ENCODE assay signal across 13 cellular contexts in the genomic region with DNA sequence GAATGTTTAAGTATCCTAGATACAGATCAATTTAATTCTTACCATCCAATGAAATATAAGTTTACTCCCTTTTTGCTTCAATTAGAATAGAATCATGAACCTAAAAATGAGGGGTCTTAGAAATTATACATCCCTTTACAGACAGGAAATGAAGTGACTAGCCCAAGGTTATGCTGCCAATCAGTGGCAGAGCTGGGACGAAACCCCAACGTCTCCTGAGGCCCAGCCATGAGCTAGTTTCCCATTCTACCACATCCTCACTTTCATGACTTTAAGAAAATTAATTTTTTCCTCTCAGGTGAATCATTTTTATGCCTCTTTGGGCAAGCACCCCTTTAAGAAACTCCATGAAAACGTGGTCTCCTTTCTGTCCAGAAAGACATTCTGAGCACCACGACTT. TPM values are rescaled to one million over a fixed set of nuclear protein-coding genes. Genes with fewer than 3 reads are reported as not detected.
DNase-seq lines count a peak whose midpoint lies in the region; ATAC-seq and TF ChIP-seq lines count a peak whose summit lies in the region.
"Had no signal": no experiment of that assay in that cellular context is flagged by ENCODE, and none has a peak within 500 bp of the region (broad histone marks: within the 10 kb centered on the region; RNA-seq: fewer than 3 reads in every experiment).

No MANE protein-coding gene starts in this region.

- peak overlapping the region; percentile 10 for H3K4me3 Mint-ChIP-seq in activated naive CD8-positive, alpha-beta T cell treated with anti-CD3 and anti-CD28 coated beads for 36 hours
- no peak overlapping the region for H3K4me3 Mint-ChIP-seq in osteocyte (ENCODE audit: unreplicated experiment)

- peak overlapping the region; percentile 84 for H3K27ac Mint-ChIP-seq in activated naive CD8-positive, alpha-beta T cell treated with anti-CD3 and anti-CD28 coated beads for 36 hours
- H3K27ac Mint-ChIP-seq in osteocyte (ENCODE audit: unreplicated experiment) = peak overlapping the region; percentile 31

- H3K4me1 Mint-ChIP-seq in activated naive CD8-positive, alpha-beta T cell treated with anti-CD3 and anti-CD28 coated beads for 36 hours = peaks cover 42% of the 10 kb centered on the region
- peaks cover 71% of the 10 kb centered on the region for H3K4me1 Mint-ChIP-seq in osteocyte (ENCODE audit: unreplicated experiment)

- H3K36me3 Mint-ChIP-seq in activated naive CD8-positive, alpha-beta T cell treated with anti-CD3 and anti-CD28 coated beads for 36 hours = peaks cover 13% of the 10 kb centered on the region
- no peaks in the 10 kb centered on the region for H3K36me3 Mint-ChIP-seq in osteocyte (ENCODE audit: unreplicated experiment)
- H3K36me3 Mint-ChIP-seq: naive B cell had no signal

- peaks cover 1% of the 10 kb centered on the region for H3K9me3 Mint-ChIP-seq in activated naive CD8-positive, alpha-beta T cell treated with anti-CD3 and anti-CD28 coated beads for 36 hours
- H3K9me3 Mint-ChIP-seq in osteocyte (ENCODE audit: unreplicated experiment) = no peaks in the 10 kb centered on the region
- H3K9me3 Mint-ChIP-seq: naive B cell had no signal

- H3K27me3 Mint-ChIP-seq in activated naive CD8-positive, alpha-beta T cell treated with anti-CD3 and anti-CD28 coated beads for 36 hours = peaks cover 28% of the 10 kb centered on the region
- no peaks in the 10 kb centered on the region for H3K27me3 Mint-ChIP-seq in osteocyte (ENCODE audit: unreplicated experiment)

- peak overlapping the region; percentile 64 for H3K27ac ChIP-seq in C4-2B
- H3K27ac ChIP-seq: epithelial cell of prostate, SJSA1 had no signal

- ATAC-seq in HG02678 (IDR thresholded peaks at IDR 0.05; ENCODE audit: unreplicated experiment) (peak; percentile 36), GM19324 (IDR thresholded peaks at IDR 0.05; ENCODE audit: low FRiP score, unreplicated experiment) (no peak), HG02610 (IDR thresholded peaks at IDR 0.05; ENCODE audit: unreplicated experiment) (no peak), GM21360 (IDR thresholded peaks at IDR 0.05; ENCODE audit: unreplicated experiment) (no peak)

- TF ChIP-seq CTCF in C4-2B (conservative IDR thresholded peaks at IDR 0.05) (no peak), osteocyte (IDR thresholded peaks at IDR 0.05) (no peak)

- peak; percentile 22 for DNase-seq in activated naive CD8-positive, alpha-beta T cell treated with anti-CD3 and anti-CD28 coated beads for 36 hours
- DNase-seq in osteocyte (ENCODE audit: extremely low spot score, unreplicated experiment) = no peak
- DNase-seq in SKM-1 treated with dmso at 0.1 percent for 144 hours (lab: John Stamatoyannopoulos, UW; ENCODE audit: unreplicated experiment) = no peak
- DNase-seq: naive B cell; NCI-H446; stimulated activated naive CD4-positive, alpha-beta T cell treated with Interleukin-2 at 50 U/mL for 16 hours had no signal

RNA-seq across cellular contexts. Expression of gene LRIG1, which starts 11.2 kb away (rescaled TPM):
- total RNA-seq in activated naive CD8-positive, alpha-beta T cell treated with anti-CD3 and anti-CD28 coated beads for 36 hours = 1 to 10 TPM; 8.2 to 8.5 TPM
- total RNA-seq in osteocyte = 60.8 and 64.2 TPM in 2 replicates
